12 cellular contexts compared by ENCODE assay signal in the genomic region with DNA sequence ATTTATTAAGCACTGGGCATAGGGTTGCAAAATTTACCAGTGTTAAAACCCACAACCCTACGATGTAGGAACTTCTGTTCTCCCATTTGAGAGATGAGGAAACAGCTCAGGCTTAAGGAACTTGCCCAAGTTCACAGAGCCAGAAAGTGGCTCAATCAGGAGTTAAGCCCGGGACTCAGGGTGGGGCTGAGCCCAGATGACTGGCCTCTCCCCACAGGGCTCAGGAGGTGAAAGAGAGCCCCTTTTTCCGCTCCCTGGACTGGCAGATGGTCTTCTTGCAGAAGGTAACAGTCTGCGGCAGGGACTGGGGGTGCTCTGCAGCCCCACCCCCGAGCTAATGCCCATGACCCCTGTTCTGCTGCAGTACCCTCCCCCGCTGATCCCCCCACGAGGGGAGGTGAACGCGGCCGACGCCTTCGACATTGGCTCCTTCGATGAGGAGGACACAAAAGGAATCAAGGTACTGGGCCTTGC. TPM values are rescaled to one million over a fixed set of nuclear protein-coding genes. Genes with fewer than 3 reads are reported as not detected.
DNase-seq lines count a peak whose midpoint lies in the region; ATAC-seq and TF ChIP-seq lines count a peak whose summit lies in the region.
"Had no signal": no experiment of that assay in that cellular context is flagged by ENCODE, and none has a peak within 500 bp of the region (broad histone marks: within the 10 kb centered on the region; RNA-seq: fewer than 3 reads in every experiment).

No MANE protein-coding gene starts in this region.

- no peaks in the 10 kb centered on the region for H3K9me3 Mint-ChIP-seq in activated B cell treated with CpG ODN at 0.5 μM for 24 hours
- H3K9me3 Mint-ChIP-seq in effector memory CD8-positive, alpha-beta T cell, result no peaks in the 10 kb centered on the region

- TF ChIP-seq CTCF in right atrium auricular region (IDR thresholded peaks at IDR 0.05) (no peak), activated B cell treated with CpG ODN at 0.5 μM for 24 hours (IDR thresholded peaks at IDR 0.05) (no peak), right lobe of liver (IDR thresholded peaks at IDR 0.05) (no peak), upper lobe of right lung (IDR thresholded peaks at IDR 0.05) (no peak)

- H3K27ac ChIP-seq in right atrium auricular region (peak overlapping the region in 1 of 2 donors; percentile 38), right lobe of liver (peak overlapping the region in 2 of 3 donors; percentile 36 to 43), upper lobe of right lung (peak overlapping the region; percentile 96)
- H3K27ac ChIP-seq: brain microvascular endothelial cell, epithelial cell of prostate had no signal

- H3K9me3 ChIP-seq in right atrium auricular region (no peaks in the 10 kb centered on the region), right lobe of liver (no peaks in the 10 kb centered on the region), upper lobe of right lung (no peaks in the 10 kb centered on the region)

- H3K4me1 Mint-ChIP-seq in activated B cell treated with CpG ODN at 0.5 μM for 24 hours, result peaks cover 51% of the 10 kb centered on the region
- H3K4me1 Mint-ChIP-seq in effector memory CD8-positive, alpha-beta T cell (ENCODE audit: low read depth in 2 of 2), result peaks cover 39 to 44% of the 10 kb centered on the region in 2 donors

- DNase-seq in Right ventricle myocardium superior (peak; percentile 48), right atrium auricular region (ENCODE audit: low spot score) (no peak), activated B cell treated with CpG ODN at 0.5 μM for 24 hours (no peak), right lobe of liver (peak in 2 of 3 donors; percentile 37 to 50), upper lobe of right lung (peak; percentile 69), NCI-H446 treated with DMSO at 0.1 percent for 48 hours (lab: John Stamatoyannopoulos, UW) (no peak)
- no peak for DNase-seq in effector memory CD8-positive, alpha-beta T cell
- DNase-seq: brain microvascular endothelial cell, EL, NCI-H2171 had no signal

- peak overlapping the region; percentile 53 for H3K27ac Mint-ChIP-seq in activated B cell treated with CpG ODN at 0.5 μM for 24 hours
- H3K27ac Mint-ChIP-seq in effector memory CD8-positive, alpha-beta T cell, result peak overlapping the region in 1 of 2 donors; percentile 99

- H3K4me1 ChIP-seq in right atrium auricular region (peaks cover 0 to 41% of the 10 kb centered on the region in 2 donors), right lobe of liver (peaks cover 0 to 12% (median 4%) of the 10 kb centered on the region in 4 donors), upper lobe of right lung (peaks cover 55% of the 10 kb centered on the region)

- no peaks in the 10 kb centered on the region for H3K27me3 Mint-ChIP-seq in activated B cell treated with CpG ODN at 0.5 μM for 24 hours
- no peaks in the 10 kb centered on the region for H3K27me3 Mint-ChIP-seq in effector memory CD8-positive, alpha-beta T cell

- peaks cover 72% of the 10 kb centered on the region for H3K36me3 Mint-ChIP-seq in activated B cell treated with CpG ODN at 0.5 μM for 24 hours (ENCODE audit: low read depth)
- peaks cover 98% of the 10 kb centered on the region for H3K36me3 Mint-ChIP-seq in effector memory CD8-positive, alpha-beta T cell (ENCODE audit: insufficient read depth)

- CTCF ChIA-PET in activated B cell treated with CpG ODN at 0.5 μM for 24 hours (lab: Charles Lee), result interaction anchor here (0.8 to 1.2 kb wide), 2 partner anchors 14 to 22 kb away, joined by 3 read pairs; no protein-coding TSS in a partner anchor

- H3K36me3 ChIP-seq in right atrium auricular region (peaks cover 85% of the 10 kb centered on the region), right lobe of liver (peaks cover 5 to 73% (median 32%) of the 10 kb centered on the region in 4 donors), upper lobe of right lung (peaks cover 80% of the 10 kb centered on the region)

- no peak for TF ChIP-seq POLR2A in right lobe of liver (IDR thresholded peaks at IDR 0.05)

- H3K4me3 Mint-ChIP-seq in activated B cell treated with CpG ODN at 0.5 μM for 24 hours, result no peak overlapping the region
- H3K4me3 Mint-ChIP-seq in effector memory CD8-positive, alpha-beta T cell, result no peak overlapping the region

- ATAC-seq in Right ventricle myocardium superior (ENCODE audit: poor library complexity) (peak; percentile 28), activated B cell treated with CpG ODN at 0.5 μM for 24 hours (ENCODE audit: low read depth) (no peak), right lobe of liver (peak; percentile 4 to 33 (median 12)), upper lobe of right lung (peak; percentile 52), GM21390 (IDR thresholded peaks at IDR 0.05; ENCODE audit: unreplicated experiment) (no peak)
- ATAC-seq in effector memory CD8-positive, alpha-beta T cell (replicated peaks), result no peak

- no peak overlapping the region for H3K4me3 ChIP-seq in right atrium auricular region
- no peak overlapping the region for H3K4me3 ChIP-seq in right lobe of liver
- no peak overlapping the region for H3K4me3 ChIP-seq in upper lobe of right lung

- no peaks in the 10 kb centered on the region for H3K27me3 ChIP-seq in right atrium auricular region
- H3K27me3 ChIP-seq in right lobe of liver, result no peaks in the 10 kb centered on the region
- no peaks in the 10 kb centered on the region for H3K27me3 ChIP-seq in upper lobe of right lung
- H3K27me3 ChIP-seq: brain microvascular endothelial cell had no signal

- intact Hi-C loops in Right ventricle myocardium superior (cut with DNase I) (no loop called here), activated B cell treated with CpG ODN at 0.5 μM for 24 hours (cut with micrococcal nuclease) (no loop called here), right lobe of liver (cut with DNase I) (no loop called here), upper lobe of right lung (cut with DNase I) (no loop called here)

- POLR2A ChIA-PET in activated B cell treated with CpG ODN at 0.5 μM for 24 hours (lab: Charles Lee), result interaction anchor here (1.2 to 8.7 kb wide), 2 partner anchors 13 to 34 kb away, joined by 4 to 280 read pairs; partner anchors contain the start of gene GRK2

- 67% methylated on average over 2 of the region's 13 CpGs for WGBS in right lobe of liver (ENCODE audit: insufficient coverage, low coverage, low lambda C conversion rate, missing lambda C conversion rate)

RNA-seq across cellular contexts. Expression of gene ANKRD13D, which starts 5.6 kb away (rescaled TPM):
- total RNA-seq in Right ventricle myocardium superior (11.6 TPM), right atrium auricular region (10 to 100 TPM; 14.1 to 14.9 TPM), activated B cell treated with CpG ODN at 0.5 μM for 24 hours (97.2 and 116 TPM in 2 replicates), right lobe of liver (10 to 100 TPM in 4 of 6 experiments, 1 to 10 TPM in 2; 7.7 to 14.1 (median 10.4) TPM), upper lobe of right lung (59.4 TPM)

RNA-seq across cellular contexts. Expression of gene GRK2, which starts 17.3 kb away (rescaled TPM):
- 53.4 TPM for total RNA-seq in Right ventricle myocardium superior
- total RNA-seq in right atrium auricular region, result 10 to 100 TPM; 52.7 to 55.9 TPM
- total RNA-seq in activated B cell treated with CpG ODN at 0.5 μM for 24 hours, result 159 and 175 TPM in 2 replicates
- total RNA-seq in right lobe of liver, result 10 to 100 TPM; 24.5 to 43.9 (median 28.5) TPM
- total RNA-seq in upper lobe of right lung, result 98.4 TPM

RNA-seq across cellular contexts. Expression of gene SSH3, which starts 19.8 kb away (rescaled TPM):
- total RNA-seq in Right ventricle myocardium superior (12.1 TPM), right atrium auricular region (10 to 100 TPM; 14.7 to 23.6 TPM), activated B cell treated with CpG ODN at 0.5 μM for 24 hours (5.1 and 7.7 TPM in 2 replicates), right lobe of liver (10 to 100 TPM; 10.9 to 17.9 (median 14.5) TPM), upper lobe of right lung (36.4 TPM)

Comparison
In these comparisons a context has a peak if more than half of its experiments do, and no peak if none do; other contexts are left out.
1. DNase-seq: peak in Right ventricle myocardium superior (single experiment), right lobe of liver (2 of 3) and upper lobe of right lung (single experiment); none in right atrium auricular region (single experiment), activated B cell treated with CpG ODN at 0.5 μM for 24 hours (single experiment), NCI-H446 treated with DMSO at 0.1 percent for 48 hours (single experiment) and effector memory CD8-positive, alpha-beta T cell (0 of 3).
2. ATAC-seq: peak in Right ventricle myocardium superior (single experiment), right lobe of liver (4 of 4) and upper lobe of right lung (single experiment); none in activated B cell treated with CpG ODN at 0.5 μM for 24 hours (single experiment), GM21390 (single experiment) and effector memory CD8-positive, alpha-beta T cell (single experiment).